Comparison of ENCODE assay signal across 39 cellular contexts in genomic region chr21:22136770-22137169, GRCh38.
"Had no signal": no experiment of that assay in that cellular context is flagged by ENCODE, and none has a peak within 500 bp of the region (broad histone marks: within the 10 kb centered on the region; RNA-seq: fewer than 3 reads in every experiment).

No MANE protein-coding gene starts in this region.

- H3K27me3 ChIP-seq: adrenal gland, ascending aorta, body of pancreas, brain microvascular endothelial cell, breast epithelium, cardiac muscle cell had no signal

- DNase-seq: activated effector memory CD4-positive, alpha-beta T cell treated with anti-CD3 and anti-CD28 coated beads, Interleukin-2, amount 50 U/mL, for 16 hours; activated effector memory CD4-positive, alpha-beta T cell treated with Interleukin-2 at 50 U/mL for 16 hours; activated gamma-delta T cell; activated gamma-delta T cell treated with Interleukin-2 at 50 U/mL for 16 hours; activated naive CD4-positive, alpha-beta T cell; activated naive CD4-positive, alpha-beta T cell treated with anti-CD3 and anti-CD28 coated beads for 36 hours; activated naive CD4-positive, alpha-beta T cell treated with anti-CD3 and anti-CD28 coated beads, Interleukin-2, amount 10 ng/mL, durations not matched to agents 7 days and 5 days; activated naive CD4-positive, alpha-beta T cell treated with anti-CD3 and anti-CD28 coated beads, Interleukin-2, amount 50 U/mL, for 16 hours; activated naive CD4-positive, alpha-beta T cell treated with Interleukin-2 at 50 U/mL for 16 hours; activated naive CD8-positive, alpha-beta T cell treated with anti-CD3 and anti-CD28 coated beads for 36 hours; activated naive CD8-positive, alpha-beta T cell treated with anti-CD3 and anti-CD28 coated beads, Interleukin-2, amount 10 ng/mL, durations not matched to agents 7 days and 5 days; activated naive CD8-positive, alpha-beta T cell treated with anti-CD3 and anti-CD28 coated beads, Interleukin-2, amount 50 U/mL, for 24 hours; activated T-cell treated with anti-CD3 and anti-CD28 coated beads, Interleukin-2, amount 50 U/mL, for 24 hours; activated T-cell treated with anti-CD3 and anti-CD28 coated beads, Interleukin-2, amount 50 U/mL, for 4 hours; activated T-cell treated with anti-CD3 and anti-CD28 coated beads, Interleukin-2, amount 50 U/mL, for 48 hours; activated T-cell treated with anti-CD3 and anti-CD28 coated beads, Interleukin-2, amount 50 U/mL, for 72 hours; adrenal gland; amniotic stem cell; amygdala; anterior cingulate cortex; aorta; body of pancreas; brain microvascular endothelial cell; caudate nucleus; central memory CD4-positive, alpha-beta T cell; cerebellar nuclear complex had no signal

- H3K36me3 ChIP-seq: adrenal gland, ascending aorta, brain microvascular endothelial cell, breast epithelium, cardiac muscle cell had no signal

- ATAC-seq: activated naive CD4-positive, alpha-beta T cell treated with anti-CD3 and anti-CD28 coated beads, Interleukin-2, amount 50 U/mL, for 72 hours; activated naive CD8-positive, alpha-beta T cell treated with anti-CD3 and anti-CD28 coated beads, Interleukin-2, amount 50 U/mL, for 24 hours; activated T-cell treated with anti-CD3 and anti-CD28 coated beads, Interleukin-2, amount 50 U/mL, for 4 hours; activated T-cell treated with anti-CD3 and anti-CD28 coated beads, Interleukin-2, amount 50 U/mL, for 72 hours; activated T-helper 17 cell treated with anti-CD3 and anti-CD28 coated beads, Interleukin-2, amount 50 U/mL, for 72 hours; body of pancreas had no signal

- H3K4me3 ChIP-seq: adrenal gland, ascending aorta, body of pancreas, breast epithelium, cardiac muscle cell had no signal

- H3K4me3 Mint-ChIP-seq: activated naive CD4-positive, alpha-beta T cell treated with anti-CD3 and anti-CD28 coated beads for 36 hours; activated naive CD4-positive, alpha-beta T cell treated with anti-CD3 and anti-CD28 coated beads, Interleukin-2, amount 10 ng/mL, durations not matched to agents 7 days and 5 days; activated naive CD4-positive, alpha-beta T cell treated with anti-CD3 and anti-CD28 coated beads, Interleukin-2, amount 50 U/mL, for 24 hours; activated naive CD8-positive, alpha-beta T cell; activated naive CD8-positive, alpha-beta T cell treated with anti-CD3 and anti-CD28 coated beads for 36 hours; activated naive CD8-positive, alpha-beta T cell treated with anti-CD3 and anti-CD28 coated beads, Interleukin-2, amount 10 ng/mL, durations not matched to agents 7 days and 5 days; activated naive CD8-positive, alpha-beta T cell treated with anti-CD3 and anti-CD28 coated beads, Interleukin-2, amount 50 U/mL, for 24 hours; activated T-cell treated with anti-CD3 and anti-CD28 coated beads, Interleukin-2, amount 50 U/mL, for 24 hours; activated T-cell treated with anti-CD3 and anti-CD28 coated beads, Interleukin-2, amount 50 U/mL, for 4 hours; activated T-cell treated with anti-CD3 and anti-CD28 coated beads, Interleukin-2, amount 50 U/mL, for 72 hours; activated T-helper 1 cell treated with anti-CD3 and anti-CD28 coated beads, Interleukin-12 subunit alpha, Interleukin-12 subunit beta, Interleukin-2, Interleukin-4 antibody, amounts not matched to agents 30 ng/mL and 10 ng/mL and 1 ng/mL, durations not matched to agents 14 hours and 24 hours and 36 hours; activated T-helper 17 cell treated with anti-CD3 and anti-CD28 coated beads, Interleukin-2, amount 50 U/mL, for 72 hours; brain; central memory CD8-positive, alpha-beta T cell had no signal

- H3K9me3 ChIP-seq: adrenal gland, ascending aorta, body of pancreas, breast epithelium had no signal

- H3K4me1 ChIP-seq: adrenal gland, ascending aorta, body of pancreas, breast epithelium had no signal

- H3K4me1 Mint-ChIP-seq: activated naive CD4-positive, alpha-beta T cell treated with anti-CD3 and anti-CD28 coated beads, Interleukin-2, amount 10 ng/mL, durations not matched to agents 7 days and 5 days; activated naive CD4-positive, alpha-beta T cell treated with anti-CD3 and anti-CD28 coated beads, Interleukin-2, amount 50 U/mL, for 24 hours; activated naive CD8-positive, alpha-beta T cell treated with anti-CD3 and anti-CD28 coated beads for 36 hours; activated naive CD8-positive, alpha-beta T cell treated with anti-CD3 and anti-CD28 coated beads, Interleukin-2, amount 10 ng/mL, durations not matched to agents 7 days and 5 days; activated naive CD8-positive, alpha-beta T cell treated with anti-CD3 and anti-CD28 coated beads, Interleukin-2, amount 50 U/mL, for 24 hours; activated T-helper 17 cell treated with anti-CD3 and anti-CD28 coated beads, Interleukin-2, amount 50 U/mL, for 72 hours; brain; central memory CD8-positive, alpha-beta T cell had no signal

- H3K27me3 Mint-ChIP-seq: activated naive CD4-positive, alpha-beta T cell treated with anti-CD3 and anti-CD28 coated beads, Interleukin-2, amount 10 ng/mL, durations not matched to agents 7 days and 5 days; activated naive CD4-positive, alpha-beta T cell treated with anti-CD3 and anti-CD28 coated beads, Interleukin-2, amount 50 U/mL, for 24 hours; activated naive CD8-positive, alpha-beta T cell; activated naive CD8-positive, alpha-beta T cell treated with anti-CD3 and anti-CD28 coated beads for 36 hours; activated naive CD8-positive, alpha-beta T cell treated with anti-CD3 and anti-CD28 coated beads, Interleukin-2, amount 10 ng/mL, durations not matched to agents 7 days and 5 days; activated naive CD8-positive, alpha-beta T cell treated with anti-CD3 and anti-CD28 coated beads, Interleukin-2, amount 50 U/mL, for 24 hours; activated T-cell treated with anti-CD3 and anti-CD28 coated beads, Interleukin-2, amount 50 U/mL, for 24 hours; activated T-helper 17 cell treated with anti-CD3 and anti-CD28 coated beads, Interleukin-2, amount 50 U/mL, for 72 hours; brain; central memory CD8-positive, alpha-beta T cell had no signal

- H3K27ac ChIP-seq: adrenal gland, ascending aorta, body of pancreas, brain microvascular endothelial cell, breast epithelium, cardiac muscle cell had no signal

- FAIRE-seq: astrocyte, bronchial epithelial cell had no signal

- H3K27ac Mint-ChIP-seq: activated naive CD4-positive, alpha-beta T cell treated with anti-CD3 and anti-CD28 coated beads for 36 hours; activated naive CD4-positive, alpha-beta T cell treated with anti-CD3 and anti-CD28 coated beads, Interleukin-2, amount 10 ng/mL, durations not matched to agents 7 days and 5 days; activated naive CD4-positive, alpha-beta T cell treated with anti-CD3 and anti-CD28 coated beads, Interleukin-2, amount 50 U/mL, for 24 hours; activated naive CD4-positive, alpha-beta T cell treated with anti-CD3 and anti-CD28 coated beads, Interleukin-2, amount 50 U/mL, for 72 hours; activated naive CD8-positive, alpha-beta T cell; activated naive CD8-positive, alpha-beta T cell treated with anti-CD3 and anti-CD28 coated beads for 36 hours; activated naive CD8-positive, alpha-beta T cell treated with anti-CD3 and anti-CD28 coated beads, Interleukin-2, amount 10 ng/mL, durations not matched to agents 7 days and 5 days; activated naive CD8-positive, alpha-beta T cell treated with anti-CD3 and anti-CD28 coated beads, Interleukin-2, amount 50 U/mL, for 24 hours; activated T-cell treated with anti-CD3 and anti-CD28 coated beads, Interleukin-2, amount 50 U/mL, for 24 hours; activated T-cell treated with anti-CD3 and anti-CD28 coated beads, Interleukin-2, amount 50 U/mL, for 72 hours; activated T-helper 1 cell treated with anti-CD3 and anti-CD28 coated beads, Interleukin-12 subunit alpha, Interleukin-12 subunit beta, Interleukin-2, Interleukin-4 antibody, amounts not matched to agents 30 ng/mL and 10 ng/mL and 1 ng/mL, durations not matched to agents 14 hours and 24 hours and 36 hours; activated T-helper 17 cell treated with anti-CD3 and anti-CD28 coated beads, Interleukin-2, amount 50 U/mL, for 72 hours; activated T-helper 2 cell treated with anti-CD3 and anti-CD28 coated beads, Interferon-gamma antibody, Interleukin-2, Interleukin-4, amounts not matched to agents 10 μg/mL and 5 μg/mL and 100 μg/mL, durations not matched to agents 14 hours and 24 hours and 36 hours; brain had no signal

- H3K36me3 Mint-ChIP-seq: activated naive CD4-positive, alpha-beta T cell treated with anti-CD3 and anti-CD28 coated beads, Interleukin-2, amount 10 ng/mL, durations not matched to agents 7 days and 5 days; activated naive CD4-positive, alpha-beta T cell treated with anti-CD3 and anti-CD28 coated beads, Interleukin-2, amount 50 U/mL, for 24 hours; activated naive CD4-positive, alpha-beta T cell treated with anti-CD3 and anti-CD28 coated beads, Interleukin-2, amount 50 U/mL, for 72 hours; activated naive CD8-positive, alpha-beta T cell; activated naive CD8-positive, alpha-beta T cell treated with anti-CD3 and anti-CD28 coated beads for 36 hours; activated naive CD8-positive, alpha-beta T cell treated with anti-CD3 and anti-CD28 coated beads, Interleukin-2, amount 10 ng/mL, durations not matched to agents 7 days and 5 days; brain had no signal

- H3K9me3 Mint-ChIP-seq: activated naive CD4-positive, alpha-beta T cell treated with anti-CD3 and anti-CD28 coated beads for 36 hours; activated naive CD8-positive, alpha-beta T cell treated with anti-CD3 and anti-CD28 coated beads for 36 hours; activated naive CD8-positive, alpha-beta T cell treated with anti-CD3 and anti-CD28 coated beads, Interleukin-2, amount 10 ng/mL, durations not matched to agents 7 days and 5 days; activated naive CD8-positive, alpha-beta T cell treated with anti-CD3 and anti-CD28 coated beads, Interleukin-2, amount 50 U/mL, for 24 hours; brain had no signal
